ENCODE assay signal across 8 cellular contexts in the genomic region with DNA sequence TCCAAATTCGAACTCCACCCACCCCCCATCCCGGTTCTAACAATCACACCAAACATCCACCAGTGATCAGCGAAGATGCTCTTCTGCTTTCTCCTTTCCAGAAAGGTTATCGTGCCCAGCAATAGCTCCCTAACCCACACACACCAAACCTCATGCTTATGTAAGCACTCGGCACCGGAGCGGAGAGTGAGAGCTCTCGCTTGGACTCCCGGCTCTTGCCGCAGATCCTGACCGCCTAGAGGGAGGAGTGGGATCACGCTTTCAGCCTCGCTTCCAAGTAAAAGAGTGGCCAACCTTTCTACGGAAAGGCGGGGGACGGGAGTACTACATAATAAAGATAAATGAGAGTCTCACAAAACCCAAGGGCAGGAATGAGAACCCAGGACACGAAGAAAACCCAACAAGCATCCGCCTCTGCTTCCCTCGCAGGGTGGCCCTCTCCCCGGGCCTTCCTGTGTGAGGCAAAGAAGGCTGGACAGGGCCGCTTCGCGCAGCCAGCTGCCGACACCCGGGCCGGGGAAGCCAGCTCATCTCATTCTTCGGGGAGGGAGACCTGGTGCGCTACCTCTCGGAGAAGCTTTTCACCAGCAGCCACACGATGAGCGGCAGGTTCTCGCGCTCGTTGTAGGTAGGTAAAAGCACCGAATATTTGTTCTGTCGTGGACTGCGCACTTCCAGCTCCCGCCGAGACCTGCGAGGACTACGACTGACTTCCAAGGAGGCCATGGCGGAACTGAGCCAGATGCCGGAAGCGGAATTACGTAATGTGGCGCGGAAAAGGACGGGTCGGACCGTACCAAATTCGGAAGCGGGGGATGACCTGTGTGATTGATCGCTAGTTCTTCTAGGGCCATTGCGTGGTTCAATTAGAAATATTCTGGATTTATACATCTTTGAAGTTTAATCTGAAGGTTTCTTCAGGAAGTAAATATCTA. TPM values are rescaled to one million over a fixed set of nuclear protein-coding genes. Genes with fewer than 3 reads are reported as not detected.
A peak's percentile ranks its signal among the peaks of the same experiment; 100 is the strongest.
DNase-seq lines count a peak whose midpoint lies in the region; ATAC-seq and TF ChIP-seq lines count a peak whose summit lies in the region.

A gene (minus strand): TSS at position 735 of the 935 bp plus-strand sequence. CDS start 9 bp downstream, at position 726.

- ATAC-seq in HG03457 (IDR thresholded peaks at IDR 0.05; ENCODE audit: unreplicated experiment): peak; percentile 68

- no peak for TF ChIP-seq CTCF in BJ (IDR thresholded peaks at IDR 0.05; ENCODE audit: insufficient read depth, low read depth, low read length)
- TF ChIP-seq CTCF in liver (IDR thresholded peaks at IDR 0.05; ENCODE audit: low read depth, low read length, missing input control): no peak

- H3K9me3 ChIP-seq in liver (ENCODE audit: control insufficient read depth in 4 of 4, low read length in 3 of 4): peaks cover 0 to 3% (median 0%) of the 10 kb centered on the region in 4 donors

- H3K27me3 ChIP-seq in BJ (ENCODE audit: control insufficient read depth, insufficient read depth, low read length) (no peaks in the 10 kb centered on the region), liver (ENCODE audit: control insufficient read depth in 4 of 4, insufficient read depth in 4 of 4, low read length in 3 of 4) (no peaks in the 10 kb centered on the region)

- peak; percentile 8 to 25 for TF ChIP-seq RAD21 in liver (IDR thresholded peaks at IDR 0.05)

- POLR2A ChIA-PET in BJ (lab: Charles Lee): interaction anchor here (0.7 to 0.9 kb wide), 3 partner anchors 11 to 165 kb away, joined by 4 to 11 read pairs (median 7); a partner anchor contains a TSS

- CTCF ChIA-PET in BJ (lab: Yijun Ruan, JAX): interaction anchor here (0.5 to 2.8 kb wide), 14 partner anchors 10 to 170 kb away, joined by 3 to 21 read pairs (median 4); a partner anchor contains a TSS

- peak within 1 kb of the TSS; percentile 75 to 91 for H3K27ac ChIP-seq in liver (ENCODE audit: low read depth in 1 of 2, low read length in 2 of 2)

- peak within 1 kb of the TSS; percentile 57 to 92 for H3K9ac ChIP-seq in liver (ENCODE audit: low read depth in 1 of 2, low read length in 2 of 2)

- H3K4me3 ChIP-seq in BJ (ENCODE audit: low read depth, low read length) (peak within 1 kb of the TSS; percentile 92), liver (ENCODE audit: low read depth in 1 of 3, low read length in 3 of 3) (peak within 1 kb of the TSS; percentile 76 to 97 (median 97))

- H3K4me1 ChIP-seq in liver (ENCODE audit: control insufficient read depth in 4 of 4, insufficient read depth in 4 of 4, low read length in 3 of 4): peaks cover 8 to 42% (median 30%) of the 10 kb centered on the region in 4 donors

- peak; percentile 48 for DNase-seq in BJ (ENCODE audit: low read depth)
- peak; percentile 59 for DNase-seq in GM19240 (ENCODE audit: insufficient read length, low spot score)
- DNase-seq in NCI-H69 (lab: John Stamatoyannopoulos, UW): peak; percentile 89
- DNase-seq in activated CD4-positive, alpha-beta T cell treated with anti-CD3 and anti-CD28 coated beads, Interleukin-2, amount 50 U/mL, for 24 hours (ENCODE audit: low read depth in 1 of 2, low spot score in 1 of 2): peak; percentile 78 to 89
- peak in 1 of 2 donors; percentile 94 for DNase-seq in dermis microvascular lymphatic vessel endothelial cell (ENCODE audit: low read depth in 2 of 2)
- peak; percentile 91 for DNase-seq in stimulated activated CD4-positive, alpha-beta T cell treated with anti-CD3 and anti-CD28 coated beads, Interleukin-4, amount 100 ng/mL, for 24 hours

- H3K36me3 ChIP-seq in BJ (ENCODE audit: control insufficient read depth, insufficient read depth, low read length) (peaks cover 2% of the 10 kb centered on the region; the same call in 1 of the 2 replicates), liver (ENCODE audit: control insufficient read depth in 4 of 4, insufficient read depth in 3 of 4, low read depth in 1 of 4, low read length in 3 of 4) (peaks cover 5 to 16% (median 10%) of the 10 kb centered on the region in 4 donors)

- WGBS in liver: under 1% methylated on average over 54 of the region's 54 CpGs

TF ChIP-seq in liver, 16 proteins besides CTCF, POLR2A, EP300 and RAD21:
- TF ChIP-seq RXRA (IDR thresholded peaks at IDR 0.05) (no peak), EGR1 (IDR thresholded peaks at IDR 0.05; ENCODE audit: low read depth in 2 of 2) (peak; percentile 81 to 87), TAF1 (conservative IDR thresholded peaks at IDR 0.05) (peak; percentile 100), SP1 (IDR thresholded peaks at IDR 0.05) (peak; percentile 34), GABPA (IDR thresholded peaks at IDR 0.05 in 1 of 2, conservative IDR thresholded peaks at IDR 0.05 in 1 of 2) (no peak), HNF4A (conservative IDR thresholded peaks at IDR 0.05) (no peak), JUND (IDR thresholded peaks at IDR 0.05) (peak in 1 of 2 donors; percentile 35), FOXA1 (IDR thresholded peaks at IDR 0.05) (peak; percentile 11), YY1 (IDR thresholded peaks at IDR 0.05) (peak; percentile 95), FOXA2 (IDR thresholded peaks at IDR 0.05) (no peak), HNF4G (IDR thresholded peaks at IDR 0.05) (no peak), NR2F2 (IDR thresholded peaks at IDR 0.05) (peak; percentile 58)
- TF ChIP-seq, protein P1, sequence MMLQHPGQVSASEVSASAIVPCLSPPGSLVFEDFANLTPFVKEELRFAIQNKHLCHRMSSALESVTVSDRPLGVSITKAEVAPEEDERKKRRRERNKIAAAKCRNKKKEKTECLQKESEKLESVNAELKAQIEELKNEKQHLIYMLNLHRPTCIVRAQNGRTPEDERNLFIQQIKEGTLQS (IDR thresholded peaks at IDR 0.05): no peak
- TF ChIP-seq, protein P2, sequence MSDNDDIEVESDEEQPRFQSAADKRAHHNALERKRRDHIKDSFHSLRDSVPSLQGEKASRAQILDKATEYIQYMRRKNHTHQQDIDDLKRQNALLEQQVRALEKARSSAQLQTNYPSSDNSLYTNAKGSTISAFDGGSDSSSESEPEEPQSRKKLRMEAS (IDR thresholded peaks at IDR 0.05): peak; percentile 91
- TF ChIP-seq, protein P3, sequence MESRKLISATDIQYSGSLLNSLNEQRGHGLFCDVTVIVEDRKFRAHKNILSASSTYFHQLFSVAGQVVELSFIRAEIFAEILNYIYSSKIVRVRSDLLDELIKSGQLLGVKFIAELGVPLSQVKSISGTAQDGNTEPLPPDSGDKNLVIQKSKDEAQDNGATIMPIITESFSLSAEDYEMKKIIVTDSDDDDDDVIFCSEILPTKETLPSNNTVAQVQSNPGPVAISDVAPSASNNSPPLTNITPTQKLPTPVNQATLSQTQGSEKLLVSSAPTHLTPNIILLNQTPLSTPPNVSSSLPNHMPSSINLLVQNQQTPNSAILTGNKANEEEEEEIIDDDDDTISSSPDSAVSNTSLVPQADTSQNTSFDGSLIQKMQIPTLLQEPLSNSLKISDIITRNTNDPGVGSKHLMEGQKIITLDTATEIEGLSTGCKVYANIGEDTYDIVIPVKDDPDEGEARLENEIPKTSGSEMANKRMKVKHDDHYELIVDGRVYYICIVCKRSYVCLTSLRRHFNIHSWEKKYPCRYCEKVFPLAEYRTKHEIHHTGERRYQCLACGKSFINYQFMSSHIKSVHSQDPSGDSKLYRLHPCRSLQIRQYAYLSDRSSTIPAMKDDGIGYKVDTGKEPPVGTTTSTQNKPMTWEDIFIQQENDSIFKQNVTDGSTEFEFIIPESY (IDR thresholded peaks at IDR 0.05): peak; percentile 45
- TF ChIP-seq, protein P4, sequence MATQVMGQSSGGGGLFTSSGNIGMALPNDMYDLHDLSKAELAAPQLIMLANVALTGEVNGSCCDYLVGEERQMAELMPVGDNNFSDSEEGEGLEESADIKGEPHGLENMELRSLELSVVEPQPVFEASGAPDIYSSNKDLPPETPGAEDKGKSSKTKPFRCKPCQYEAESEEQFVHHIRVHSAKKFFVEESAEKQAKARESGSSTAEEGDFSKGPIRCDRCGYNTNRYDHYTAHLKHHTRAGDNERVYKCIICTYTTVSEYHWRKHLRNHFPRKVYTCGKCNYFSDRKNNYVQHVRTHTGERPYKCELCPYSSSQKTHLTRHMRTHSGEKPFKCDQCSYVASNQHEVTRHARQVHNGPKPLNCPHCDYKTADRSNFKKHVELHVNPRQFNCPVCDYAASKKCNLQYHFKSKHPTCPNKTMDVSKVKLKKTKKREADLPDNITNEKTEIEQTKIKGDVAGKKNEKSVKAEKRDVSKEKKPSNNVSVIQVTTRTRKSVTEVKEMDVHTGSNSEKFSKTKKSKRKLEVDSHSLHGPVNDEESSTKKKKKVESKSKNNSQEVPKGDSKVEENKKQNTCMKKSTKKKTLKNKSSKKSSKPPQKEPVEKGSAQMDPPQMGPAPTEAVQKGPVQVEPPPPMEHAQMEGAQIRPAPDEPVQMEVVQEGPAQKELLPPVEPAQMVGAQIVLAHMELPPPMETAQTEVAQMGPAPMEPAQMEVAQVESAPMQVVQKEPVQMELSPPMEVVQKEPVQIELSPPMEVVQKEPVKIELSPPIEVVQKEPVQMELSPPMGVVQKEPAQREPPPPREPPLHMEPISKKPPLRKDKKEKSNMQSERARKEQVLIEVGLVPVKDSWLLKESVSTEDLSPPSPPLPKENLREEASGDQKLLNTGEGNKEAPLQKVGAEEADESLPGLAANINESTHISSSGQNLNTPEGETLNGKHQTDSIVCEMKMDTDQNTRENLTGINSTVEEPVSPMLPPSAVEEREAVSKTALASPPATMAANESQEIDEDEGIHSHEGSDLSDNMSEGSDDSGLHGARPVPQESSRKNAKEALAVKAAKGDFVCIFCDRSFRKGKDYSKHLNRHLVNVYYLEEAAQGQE (IDR thresholded peaks at IDR 0.05): peak; percentile 91

RNA-seq across cellular contexts. Expression of the gene that starts here (rescaled TPM):
- polyA plus RNA-seq in BJ (2011; rRNA removed) (35.4 and 46.0 TPM in 2 replicates), liver (10 to 100 TPM; 27.2 to 42.6 TPM)
- polyA minus RNA-seq in BJ (2011; rRNA and poly(A)+ RNA removed): 9.6 and 12.5 TPM in 2 replicates
- total RNA-seq in dermis microvascular lymphatic vessel endothelial cell (36.8 and 45.6 TPM in 2 replicates), liver (10 to 100 TPM; 32.1 to 38.2 TPM)
